Comparison of ENCODE assay signal across 22 cellular contexts in the genomic region with DNA sequence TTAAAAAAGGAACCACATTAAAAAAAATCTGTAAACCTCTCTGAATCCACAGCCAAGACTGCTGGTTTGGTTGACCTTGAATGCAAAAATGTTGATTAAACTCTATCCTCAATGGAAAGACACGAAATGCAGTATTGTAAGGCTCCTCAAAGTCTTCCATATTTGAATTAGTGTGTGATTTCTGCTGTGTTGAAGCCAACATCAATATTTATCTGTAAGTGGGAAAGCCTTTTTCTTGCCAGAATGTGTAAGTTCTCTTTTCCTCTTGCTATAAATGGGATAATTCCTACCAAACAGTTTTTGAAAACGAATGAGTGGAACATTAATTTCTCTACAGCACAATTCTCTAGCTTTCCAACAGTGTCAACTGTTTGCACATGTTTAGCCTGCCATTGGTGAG.
DNase-seq lines count a peak whose midpoint lies in the region; ATAC-seq, FAIRE-seq and TF ChIP-seq lines count a peak whose summit lies in the region.
"Had no signal": no experiment of that assay in that cellular context is flagged by ENCODE, and none has a peak within 500 bp of the region (broad histone marks: within the 10 kb centered on the region; RNA-seq: fewer than 3 reads in every experiment).

No MANE protein-coding gene starts in this region.

- DNase-seq in MCF 10A (ENCODE audit: unreplicated experiment): peak; percentile 28
- DNase-seq in mammary epithelial cell: no peak
- DNase-seq in astrocyte (ENCODE audit: low read depth): peak; percentile 49
- DNase-seq in fibroblast of pulmonary artery (ENCODE audit: low read depth): peak; percentile 2
- peak; percentile 23 for DNase-seq in smooth muscle cell of the brain vasculature (ENCODE audit: low read depth, low spot score)
- DNase-seq: AML-193; C1 segment of cervical spinal cord; Calu3; CD8-positive, alpha-beta memory T cell; DMS153; H9; KG1; NCI-H1105; NCI-H146; NCI-H2029; NCI-H2227 treated with DMSO at 0.1 percent for 48 hours; NCI-H510A; NK-92 treated with Interleukin-12 subunit alpha and Interleukin-12 subunit beta, amount 100 ng/mL, for 24 hours; Peyer's patch had no signal

- intact Hi-C loops in MCF 10A (cut with micrococcal nuclease) (no loop called here), mammary epithelial cell (cut with micrococcal nuclease) (no loop called here)

- H3K9me3 Mint-ChIP-seq in MCF 10A (ENCODE audit: unreplicated experiment) (no peaks in the 10 kb centered on the region), astrocyte (ENCODE audit: unreplicated experiment) (no peaks in the 10 kb centered on the region)
- H3K9me3 Mint-ChIP-seq: H9 had no signal

- no peak for FAIRE-seq in astrocyte (lab: Jason Lieb, UNC)

- H3K27ac Mint-ChIP-seq in MCF 10A (ENCODE audit: low read depth, unreplicated experiment) (no peak overlapping the region), astrocyte (ENCODE audit: unreplicated experiment) (no peak overlapping the region)
- H3K27ac Mint-ChIP-seq: CD8-positive, alpha-beta memory T cell; H9 had no signal

- in situ Hi-C loops in mammary epithelial cell (cut with MboI; ENCODE audit: low sequenced_read_pairs in 2 of 2): loop anchor here in 1 of 2 donors (25.0 kb wide), 1 partner anchor 778 kb away; no protein-coding TSS in a partner anchor

- TF ChIP-seq EP300 in gastroesophageal sphincter (IDR thresholded peaks at IDR 0.05): no peak

- H3K4me3 ChIP-seq in mammary epithelial cell (replicated peaks in 1 of 3; ENCODE audit: insufficient read depth in 1 of 3, low read depth in 2 of 3, low read length in 3 of 3) (no peak overlapping the region), astrocyte (ENCODE audit: insufficient read depth, low read depth, low read length) (no peak overlapping the region), fibroblast of pulmonary artery (replicated peaks; ENCODE audit: low read depth, low read length) (no peak overlapping the region), gastroesophageal sphincter (no peak overlapping the region)
- H3K4me3 ChIP-seq: Peyer's patch had no signal

- WGBS in mammary epithelial cell (ENCODE audit: low coverage, missing lambda C conversion rate): 68% methylated on average over 2 of the region's 2 CpGs
- 29 to 38% methylated on average over 2 of the region's 2 CpGs for WGBS in gastroesophageal sphincter (ENCODE audit: low coverage in 1 of 2), 2 donors

- no peaks in the 10 kb centered on the region for H3K9me3 ChIP-seq in mammary epithelial cell (replicated peaks; ENCODE audit: insufficient read depth, low read length)
- H3K9me3 ChIP-seq in astrocyte (ENCODE audit: insufficient read depth, low read depth, low read length): no peaks in the 10 kb centered on the region
- no peaks in the 10 kb centered on the region for H3K9me3 ChIP-seq in gastroesophageal sphincter
- H3K9me3 ChIP-seq: Peyer's patch had no signal

- ATAC-seq in gastroesophageal sphincter (no peak), HG03457 (IDR thresholded peaks at IDR 0.05; ENCODE audit: unreplicated experiment) (no peak), GM21381 (IDR thresholded peaks at IDR 0.05; ENCODE audit: unreplicated experiment) (no peak)

- H3K79me2 ChIP-seq in mammary epithelial cell (ENCODE audit: insufficient read depth, low read length): no peaks in the 10 kb centered on the region
- no peaks in the 10 kb centered on the region for H3K79me2 ChIP-seq in astrocyte (ENCODE audit: insufficient read depth, low read length)

- no peaks in the 10 kb centered on the region for H3K4me1 Mint-ChIP-seq in MCF 10A (ENCODE audit: insufficient read depth, unreplicated experiment)
- peaks cover 7% of the 10 kb centered on the region for H3K4me1 Mint-ChIP-seq in astrocyte (ENCODE audit: low read depth, unreplicated experiment)
- H3K4me1 Mint-ChIP-seq: CD8-positive, alpha-beta memory T cell; H9 had no signal

- H3K36me3 ChIP-seq in mammary epithelial cell (ENCODE audit: insufficient read depth, low read length) (no peaks in the 10 kb centered on the region), astrocyte (ENCODE audit: insufficient read depth, low read length) (no peaks in the 10 kb centered on the region), gastroesophageal sphincter (no peaks in the 10 kb centered on the region)
- H3K36me3 ChIP-seq: Peyer's patch had no signal

- POLR2A ChIA-PET in MCF 10A (lab: Yijun Ruan, JAX): interaction anchor here (0.6 to 0.8 kb wide), 3 partner anchors 14 to 76 kb away, joined by 3 to 4 read pairs (median 4); no protein-coding TSS in a partner anchor

- H4K20me1 ChIP-seq in mammary epithelial cell (ENCODE audit: insufficient read depth, low read length) (no peaks in the 10 kb centered on the region), astrocyte (ENCODE audit: insufficient read depth, low read length) (no peaks in the 10 kb centered on the region)

- no peak overlapping the region for H3K27ac ChIP-seq in mammary epithelial cell (ENCODE audit: insufficient read depth, low read depth, low read length)
- no peak overlapping the region for H3K27ac ChIP-seq in astrocyte (ENCODE audit: low read depth, low read length)
- H3K27ac ChIP-seq in gastroesophageal sphincter: no peak overlapping the region
- H3K27ac ChIP-seq: Peyer's patch had no signal

- no TSS peak for BruUV-seq in MCF 10A (replicated peaks; lab: Mats Ljungman, UMichigan)
- no TSS peak for BruUV-seq in mammary epithelial cell (replicated peaks; lab: Mats Ljungman, UMichigan)

- no peaks in the 10 kb centered on the region for H3K27me3 Mint-ChIP-seq in MCF 10A (ENCODE audit: insufficient read depth, unreplicated experiment)
- peaks cover 2% of the 10 kb centered on the region for H3K27me3 Mint-ChIP-seq in astrocyte (ENCODE audit: low read depth, unreplicated experiment)

- no peaks in the 10 kb centered on the region for H3K36me3 Mint-ChIP-seq in MCF 10A (ENCODE audit: insufficient read depth, unreplicated experiment)
- no peaks in the 10 kb centered on the region for H3K36me3 Mint-ChIP-seq in astrocyte (ENCODE audit: low read depth, unreplicated experiment)
- H3K36me3 Mint-ChIP-seq: CD8-positive, alpha-beta memory T cell had no signal

- no peaks in the 10 kb centered on the region for H3K4me1 ChIP-seq in mammary epithelial cell (ENCODE audit: insufficient read depth, low read length)
- H3K4me1 ChIP-seq in astrocyte (ENCODE audit: insufficient read depth, low read length): no peaks in the 10 kb centered on the region
- H3K4me1 ChIP-seq in gastroesophageal sphincter: no peaks in the 10 kb centered on the region
- H3K4me1 ChIP-seq: Peyer's patch had no signal

- no peak for TF ChIP-seq CTCF in MCF 10A (IDR thresholded peaks at IDR 0.05; ENCODE audit: unreplicated experiment)
- no peak for TF ChIP-seq CTCF in mammary epithelial cell (conservative IDR thresholded peaks at IDR 0.05 in 1 of 2, IDR thresholded peaks at IDR 0.05 in 1 of 2; ENCODE audit: extremely low read depth in 1 of 2, insufficient read depth in 1 of 2, low read depth in 1 of 2, low read length in 2 of 2)
- no peak for TF ChIP-seq CTCF in astrocyte (IDR thresholded peaks at IDR 0.05; ENCODE audit: insufficient read depth, low read depth, low read length)
- no peak for TF ChIP-seq CTCF in fibroblast of pulmonary artery (IDR thresholded peaks at IDR 0.05; ENCODE audit: low read length, missing control alignments)
- no peak for TF ChIP-seq CTCF in gastroesophageal sphincter (IDR thresholded peaks at IDR 0.05)

- H3K9ac ChIP-seq in mammary epithelial cell (ENCODE audit: insufficient read depth, low read length) (no peak overlapping the region), astrocyte (ENCODE audit: low read length) (no peak overlapping the region)

- H3K27me3 ChIP-seq in mammary epithelial cell (ENCODE audit: insufficient read depth, low read length): peaks cover 2% of the 10 kb centered on the region
- no peaks in the 10 kb centered on the region for H3K27me3 ChIP-seq in astrocyte (ENCODE audit: insufficient read depth, low read length)
- no peaks in the 10 kb centered on the region for H3K27me3 ChIP-seq in gastroesophageal sphincter
- H3K27me3 ChIP-seq: Peyer's patch had no signal

- H3K4me2 ChIP-seq in mammary epithelial cell (ENCODE audit: insufficient read depth, low read depth, low read length) (no peak overlapping the region), astrocyte (ENCODE audit: low read length) (no peak overlapping the region)

- no peak overlapping the region for H3K4me3 Mint-ChIP-seq in MCF 10A (ENCODE audit: unreplicated experiment)
- H3K4me3 Mint-ChIP-seq in astrocyte (ENCODE audit: unreplicated experiment): no peak overlapping the region
- H3K4me3 Mint-ChIP-seq: CD8-positive, alpha-beta memory T cell; H9 had no signal

- CTCF ChIA-PET in MCF 10A (lab: Yijun Ruan, JAX) (interaction anchor here (0.7 kb wide), 1 partner anchor 28 kb away, joined by 3 read pairs; no protein-coding TSS in a partner anchor), mammary epithelial cell (lab: Charles Lee; ENCODE audit: low non-redundant PET) (no interaction called here)

- dilution Hi-C loops in mammary epithelial cell (cut with HindIII; ENCODE audit: low sequenced_read_pairs): no loop called here

- no peak for TF ChIP-seq POLR2A in gastroesophageal sphincter (IDR thresholded peaks at IDR 0.05)

- H2AFZ ChIP-seq in mammary epithelial cell (ENCODE audit: low read depth, low read length) (no peak overlapping the region), astrocyte (ENCODE audit: low read depth, low read length) (no peak overlapping the region)
